8 cellular contexts compared by ENCODE assay signal in genomic region chr17:45171338-45172231, GRCh38. TPM values are rescaled to one million over a fixed set of nuclear protein-coding genes. Genes with fewer than 3 reads are reported as not detected.
A peak's percentile ranks its signal among the peaks of the same experiment; 100 is the strongest.
DNase-seq lines count a peak whose midpoint lies in the region; ATAC-seq and TF ChIP-seq lines count a peak whose summit lies in the region.

No MANE protein-coding gene starts in this region.

- H3K27me3 ChIP-seq in Caco-2 (replicated peaks; ENCODE audit: control insufficient read depth, insufficient read depth, low read length) (no peaks in the 10 kb centered on the region), colonic mucosa (no peaks in the 10 kb centered on the region), aorta (ENCODE audit: control insufficient read depth in 1 of 2, insufficient read depth in 2 of 2, low read length in 1 of 2) (no peaks in the 10 kb centered on the region)

- peak overlapping the region; percentile 64 for H3K4me3 Mint-ChIP-seq in Caco-2 (ENCODE audit: unreplicated experiment)
- H3K4me3 Mint-ChIP-seq in mesothelial cell of epicardium, result peak overlapping the region; percentile 38

- H3K9me3 ChIP-seq in Caco-2 (no peaks in the 10 kb centered on the region), colonic mucosa (no peaks in the 10 kb centered on the region), aorta (ENCODE audit: control insufficient read depth, low read length) (no peaks in the 10 kb centered on the region)

- 6 to 8% methylated on average over 20 of the region's 20 CpGs for WGBS in aorta, 2 donors

- H3K9me3 Mint-ChIP-seq in Caco-2 (ENCODE audit: unreplicated experiment), result no peaks in the 10 kb centered on the region
- no peaks in the 10 kb centered on the region for H3K9me3 Mint-ChIP-seq in mesothelial cell of epicardium

- peaks cover 45% of the 10 kb centered on the region for H3K4me1 Mint-ChIP-seq in Caco-2 (ENCODE audit: low read depth, unreplicated experiment)
- peaks cover 38% of the 10 kb centered on the region for H3K4me1 Mint-ChIP-seq in mesothelial cell of epicardium

- ATAC-seq in aorta (ENCODE audit: low FRiP score) (peak; percentile 54), HG02870 (IDR thresholded peaks at IDR 0.05; ENCODE audit: unreplicated experiment) (no peak), HG03565 (IDR thresholded peaks at IDR 0.05; ENCODE audit: unreplicated experiment) (no peak)

- H3K36me3 ChIP-seq in Caco-2 (ENCODE audit: control insufficient read depth, insufficient read depth, low read length), result no peaks in the 10 kb centered on the region
- no peaks in the 10 kb centered on the region for H3K36me3 ChIP-seq in colonic mucosa
- no peaks in the 10 kb centered on the region for H3K36me3 ChIP-seq in aorta (ENCODE audit: control insufficient read depth in 1 of 2, insufficient read depth in 2 of 2, low read length in 1 of 2)

- intact Hi-C loops in Caco-2 (cut with micrococcal nuclease; ENCODE audit: unreplicated experiment), result loop anchor here (1.0 kb wide), 3 partner anchors 10 to 26 kb away; partner anchors contain the start of genes HEXIM1 and HEXIM2
- intact Hi-C loops in colonic mucosa (cut with DNase I), result no loop called here
- intact Hi-C loops in aorta (cut with DNase I), result loop anchor here in 1 of 2 donors (1.0 to 2.0 kb wide), 2 partner anchors 10 to 23 kb away; partner anchors contain the start of genes HEXIM1 and HEXIM2

- peaks cover 65% of the 10 kb centered on the region for H3K4me1 ChIP-seq in Caco-2
- peaks cover 14% of the 10 kb centered on the region for H3K4me1 ChIP-seq in colonic mucosa
- H3K4me1 ChIP-seq in aorta (ENCODE audit: control insufficient read depth in 1 of 2, insufficient read depth in 2 of 2, low read length in 2 of 2), result peaks cover 0 to 2% of the 10 kb centered on the region in 2 donors

- H3K27me3 Mint-ChIP-seq in Caco-2 (ENCODE audit: insufficient read depth, unreplicated experiment) (no peaks in the 10 kb centered on the region), mesothelial cell of epicardium (ENCODE audit: low read depth) (no peaks in the 10 kb centered on the region)

- H3K36me3 Mint-ChIP-seq in Caco-2 (ENCODE audit: insufficient read depth, unreplicated experiment), result peaks cover 31% of the 10 kb centered on the region
- peaks cover 4% of the 10 kb centered on the region for H3K36me3 Mint-ChIP-seq in mesothelial cell of epicardium

- POLR2A ChIA-PET in Caco-2 (lab: Charles Lee), result interaction anchor here (0.5 to 8.1 kb wide), 10 partner anchors 11 to 200 kb away, joined by 3 to 183 read pairs (median 4); partner anchors contain the start of genes ACBD4, HEXIM1, HEXIM2 and MAP3K14

- peak overlapping the region; percentile 70 for H3K27ac ChIP-seq in colonic mucosa
- peak overlapping the region; percentile 77 to 98 for H3K27ac ChIP-seq in aorta (ENCODE audit: low read depth in 1 of 2, low read length in 2 of 2)

- BruUV-seq in Caco-2 (replicated peaks; lab: Mats Ljungman, UMichigan), result no TSS peak

- CTCF ChIA-PET in Caco-2 (lab: Charles Lee), result interaction anchor here (0.6 to 4.5 kb wide), 12 partner anchors 10 to 254 kb away, joined by 3 to 47 read pairs (median 12); partner anchors contain the start of genes ACBD4, HEXIM1 and HEXIM2

- H3K27ac Mint-ChIP-seq in Caco-2 (ENCODE audit: unreplicated experiment) (peak overlapping the region; percentile 94), mesothelial cell of epicardium (peak overlapping the region; percentile 99)

- H3K9ac ChIP-seq in colonic mucosa (ENCODE audit: low read depth in 2 of 2, low read length in 2 of 2), result peak overlapping the region; percentile 67 to 84

- H3K4me3 ChIP-seq in Caco-2 (ENCODE audit: low read depth, low read length), result peak overlapping the region; percentile 10
- no peak overlapping the region for H3K4me3 ChIP-seq in colonic mucosa
- peak overlapping the region; percentile 29 to 47 for H3K4me3 ChIP-seq in aorta (ENCODE audit: low read length in 2 of 2)

- no peak for TF ChIP-seq CTCF in Caco-2 (IDR thresholded peaks at IDR 0.05; ENCODE audit: insufficient read depth in 1 of 2, low read depth in 1 of 2, low read length in 1 of 2, severe bottlenecking in 1 of 2, unreplicated experiment in 1 of 2)
- no peak for TF ChIP-seq CTCF in colonic mucosa (IDR thresholded peaks at IDR 0.05)
- TF ChIP-seq CTCF in mesothelial cell of epicardium (IDR thresholded peaks at IDR 0.05; ENCODE audit: unreplicated experiment), result no peak

- peak; percentile 97 to 98 for DNase-seq in Caco-2
- DNase-seq in NCI-H226, result peak; percentile 93
- peak; percentile 83 for DNase-seq in colonic mucosa
- DNase-seq in mesothelial cell of epicardium (ENCODE audit: low spot score in 2 of 2, unreplicated experiment in 2 of 2), result peak in 1 of 2 experiments; percentile 68
- peak; percentile 76 for DNase-seq in aorta
- no peak for DNase-seq in T1000 (lab: John Stamatoyannopoulos, UW)

RNA-seq across cellular contexts. Expression of gene HEXIM2, which starts 9.9 kb away (rescaled TPM):
- total RNA-seq in Caco-2 (2022), result 12.7 and 13.6 TPM in 2 replicates
- total RNA-seq in colonic mucosa, result 1 to 10 TPM; 7.2 to 8.1 TPM
- total RNA-seq in mesothelial cell of epicardium, result 6.5 to 9.6 TPM (median 7.7 TPM) in 3 replicates
- 1 to 10 TPM; 2.7 to 6.0 TPM for total RNA-seq in aorta
- polyA plus RNA-seq in aorta, result 1 to 10 TPM; 4.4 to 10.0 TPM

RNA-seq across cellular contexts. Expression of gene HEXIM1, which starts 23.3 kb away (rescaled TPM):
- 71.0 and 78.0 TPM in 2 replicates for total RNA-seq in Caco-2 (2022)
- total RNA-seq in colonic mucosa, result 10 to 100 TPM; 37.0 to 38.4 TPM
- total RNA-seq in mesothelial cell of epicardium, result 38.2 to 40.6 TPM (median 38.8 TPM) in 3 replicates
- 10 to 100 TPM; 48.7 to 64.0 TPM for total RNA-seq in aorta
- polyA plus RNA-seq in aorta, result 10 to 100 TPM; 40.8 to 62.6 TPM

RNA-seq across cellular contexts. Expression of gene ACBD4, which starts 36.1 kb away (rescaled TPM):
- total RNA-seq in Caco-2 (2022), result 21.2 and 21.6 TPM in 2 replicates
- total RNA-seq in colonic mucosa, result 10 to 100 TPM; 13.0 to 16.6 TPM
- 17.0 to 17.4 TPM (median 17.4 TPM) in 3 replicates for total RNA-seq in mesothelial cell of epicardium
- total RNA-seq in aorta, result 10 to 100 TPM; 16.1 to 23.4 TPM
- polyA plus RNA-seq in aorta, result 10 to 100 TPM; 68.6 to 69.7 TPM

RNA-seq across cellular contexts. Expression of gene PLCD3, which starts 39.3 kb away (rescaled TPM):
- total RNA-seq in Caco-2 (2022), result 74.3 and 88.5 TPM in 2 replicates
- 100 to 1,000 TPM; 300 to 312 TPM for total RNA-seq in colonic mucosa
- 46.6 to 54.0 TPM (median 52.6 TPM) in 3 replicates for total RNA-seq in mesothelial cell of epicardium
- 10 to 100 TPM; 94.6 to 97.4 TPM for total RNA-seq in aorta
- 10 to 100 TPM; 22.8 to 93.8 TPM for polyA plus RNA-seq in aorta

RNA-seq across cellular contexts. Expression of gene FMNL1, which starts 50.1 kb away (rescaled TPM):
- total RNA-seq in Caco-2 (2022) (2.8 and 3.0 TPM in 2 replicates), colonic mucosa (1 to 10 TPM; 6.8 to 8.4 TPM), mesothelial cell of epicardium (3.0 to 3.7 TPM (median 3.6 TPM) in 3 replicates), aorta (10 to 100 TPM; 24.0 to 51.7 TPM)
- polyA plus RNA-seq in aorta, result 10 to 100 TPM in 1 of 2 donors, 1 to 10 TPM in 1; 2.2 to 11.9 TPM
